Comparison of ENCODE assay signal across 17 cellular contexts in genomic region chr2:128358941-128359731, GRCh38. TPM values are rescaled to one million over a fixed set of nuclear protein-coding genes. Genes with fewer than 3 reads are reported as not detected.
DNase-seq lines count a peak whose midpoint lies in the region; ATAC-seq and TF ChIP-seq lines count a peak whose summit lies in the region.
"Had no signal": no experiment of that assay in that cellular context is flagged by ENCODE, and none has a peak within 500 bp of the region (broad histone marks: within the 10 kb centered on the region; RNA-seq: fewer than 3 reads in every experiment).

No MANE protein-coding gene starts in this region.

- no peak overlapping the region for H3K4me3 Mint-ChIP-seq in neural crest cell
- H3K4me3 Mint-ChIP-seq: CD4-positive, alpha-beta T cell had no signal

- peaks cover 25% of the 10 kb centered on the region for H3K27me3 Mint-ChIP-seq in neural crest cell (ENCODE audit: low read depth)
- H3K27me3 Mint-ChIP-seq: CD4-positive, alpha-beta T cell had no signal

- H3K27ac Mint-ChIP-seq in neural crest cell (ENCODE audit: unreplicated experiment): peak overlapping the region; percentile 43
- H3K27ac Mint-ChIP-seq: CD4-positive, alpha-beta T cell had no signal

- no peak overlapping the region for H3K27ac ChIP-seq in right atrium auricular region
- H3K27ac ChIP-seq in upper lobe of right lung: no peak overlapping the region

- peaks cover 22% of the 10 kb centered on the region for H3K4me1 Mint-ChIP-seq in neural crest cell

- intact Hi-C loops in Right ventricle myocardium superior (cut with DNase I) (no loop called here), upper lobe of right lung (cut with DNase I) (no loop called here)

- H3K9me3 Mint-ChIP-seq in neural crest cell: no peaks in the 10 kb centered on the region
- H3K9me3 Mint-ChIP-seq: CD4-positive, alpha-beta T cell had no signal

- ATAC-seq in Right ventricle myocardium superior (ENCODE audit: poor library complexity) (no peak), upper lobe of right lung (no peak)

- no peak for TF ChIP-seq CTCF in right atrium auricular region (IDR thresholded peaks at IDR 0.05)
- TF ChIP-seq CTCF in neural crest cell (conservative IDR thresholded peaks at IDR 0.05): no peak
- no peak for TF ChIP-seq CTCF in upper lobe of right lung (IDR thresholded peaks at IDR 0.05)

- H3K27me3 ChIP-seq in right atrium auricular region: no peaks in the 10 kb centered on the region
- H3K27me3 ChIP-seq in upper lobe of right lung: no peaks in the 10 kb centered on the region

- no peaks in the 10 kb centered on the region for H3K36me3 Mint-ChIP-seq in neural crest cell (ENCODE audit: low read depth)

- DNase-seq in right atrium auricular region (ENCODE audit: low spot score) (peak; percentile 49), Right ventricle myocardium superior (no peak), islet precursor cell (peak; percentile 43), neural crest cell (ENCODE audit: low read depth, low spot score) (no peak), upper lobe of right lung (peak; percentile 52), NK-92 (lab: John Stamatoyannopoulos, UW; ENCODE audit: unreplicated experiment) (no peak), LoVo (ENCODE audit: low spot score) (no peak), kidney glomerular epithelial cell (lab: John Stamatoyannopoulos, UW) (no peak)
- DNase-seq: AML-193, Calu3, DMS79 treated with DMSO at 0.1 percent for 48 hours, HCEC 1CT, Karpas-422, NCI-H187 treated with DMSO at 0.1 percent for 48 hours, NCI-H2171, NCI-H82 had no signal

- H3K36me3 ChIP-seq in right atrium auricular region (no peaks in the 10 kb centered on the region), upper lobe of right lung (no peaks in the 10 kb centered on the region)

- H3K4me1 ChIP-seq in right atrium auricular region: peaks cover 0 to 14% of the 10 kb centered on the region in 2 donors
- peaks cover 9% of the 10 kb centered on the region for H3K4me1 ChIP-seq in upper lobe of right lung

- no peak overlapping the region for H3K4me3 ChIP-seq in right atrium auricular region
- H3K4me3 ChIP-seq in upper lobe of right lung: no peak overlapping the region

- H3K9me3 ChIP-seq in right atrium auricular region: no peaks in the 10 kb centered on the region
- H3K9me3 ChIP-seq in upper lobe of right lung: no peaks in the 10 kb centered on the region

RNA-seq across cellular contexts. Expression of gene HS6ST1, which starts 40.5 kb away (rescaled TPM):
- total RNA-seq in right atrium auricular region: 10 to 100 TPM; 19.0 to 25.8 TPM
- 35.1 TPM for total RNA-seq in Right ventricle myocardium superior
- 39.8 and 40.3 TPM in 2 replicates for total RNA-seq in neural crest cell
- total RNA-seq in upper lobe of right lung: 33.2 TPM

Comparison
In these comparisons a context has a peak if more than half of its experiments do, and no peak if none do; other contexts are left out.
1. DNase-seq: peak in right atrium auricular region (single experiment), islet precursor cell (single experiment) and upper lobe of right lung (single experiment); none in Right ventricle myocardium superior (single experiment), neural crest cell (single experiment), NK-92 (single experiment), LoVo (single experiment) and kidney glomerular epithelial cell (single experiment).